In genomic region chr3:55541456-55541855, GRCh38 we compare ENCODE assay signal across 23 cellular contexts. TPM values are rescaled to one million over a fixed set of nuclear protein-coding genes. Genes with fewer than 3 reads are reported as not detected.
"Had no signal": no experiment of that assay in that cellular context is flagged by ENCODE, and none has a peak within 500 bp of the region (broad histone marks: within the 10 kb centered on the region; RNA-seq: fewer than 3 reads in every experiment).

No MANE protein-coding gene starts in this region.

- H3K9me3 ChIP-seq: esophagus squamous epithelium, gastrocnemius medialis, lower lobe of right lung, neutrophil, pancreas, right lobe of liver, suprapubic skin, transverse colon, vagina had no signal

- DNase-seq: dermis blood vessel endothelial cell; effector memory CD8-positive, alpha-beta T cell; erythroblast; esophagus squamous epithelium; foreskin fibroblast; gastrocnemius medialis; head of caudate nucleus; left ventricle myocardium superior; lower lobe of right lung; natural killer cell; pancreas; right lobe of liver; small intestine; stimulated activated CD4-positive, alpha-beta T cell treated with anti-CD3 and anti-CD28 coated beads, Interleukin-15, amount 100 ng/mL, for 24 hours; stimulated activated CD4-positive, alpha-beta T cell treated with anti-CD3 and anti-CD28 coated beads, Interleukin-2, amount 100 ng/mL, for 48 hours; stimulated activated CD8-positive, alpha-beta memory T cell treated with anti-CD3 and anti-CD28 coated beads, Interleukin-4, amount 100 ng/mL, for 48 hours; stimulated activated naive CD4-positive, alpha-beta T cell; stimulated activated naive CD8-positive, alpha-beta T cell treated with anti-CD3 and anti-CD28 coated beads, Interleukin-15, amount 100 ng/mL, for 72 hours; transverse colon had no signal

- ATAC-seq: effector memory CD8-positive, alpha-beta T cell; gastrocnemius medialis; left ventricle myocardium superior; lower lobe of right lung; natural killer cell; pancreas; right lobe of liver; stimulated activated naive CD8-positive, alpha-beta T cell treated with anti-CD3 and anti-CD28 coated beads, Interleukin-15, amount 100 ng/mL, for 72 hours had no signal

- H3K4me1 ChIP-seq: esophagus squamous epithelium, gastrocnemius medialis, lower lobe of right lung, pancreas, suprapubic skin, transverse colon, vagina had no signal

- H3K36me3 ChIP-seq: esophagus squamous epithelium, gastrocnemius medialis, lower lobe of right lung, neutrophil, pancreas, right lobe of liver, suprapubic skin, transverse colon, vagina had no signal

- H3K27ac ChIP-seq: coronary artery, esophagus squamous epithelium, gastrocnemius medialis, lower lobe of right lung, neutrophil, pancreas, right lobe of liver, suprapubic skin, transverse colon, vagina had no signal

- H3K27me3 ChIP-seq: esophagus squamous epithelium, gastrocnemius medialis, neutrophil, pancreas, right lobe of liver, suprapubic skin, transverse colon, vagina had no signal

- H3K4me3 ChIP-seq: coronary artery, esophagus squamous epithelium, gastrocnemius medialis, lower lobe of right lung, pancreas, right lobe of liver, suprapubic skin, transverse colon, vagina had no signal

RNA-seq across cellular contexts. Expression of gene WNT5A, which starts 54.4 kb away (rescaled TPM):
- total RNA-seq: natural killer cell had no signal
